11 cellular contexts compared by ENCODE assay signal in genomic region chr1:171252482-171252881, GRCh38. TPM values are rescaled to one million over a fixed set of nuclear protein-coding genes. Genes with fewer than 3 reads are reported as not detected.
DNase-seq lines count a peak whose midpoint lies in the region; ATAC-seq and TF ChIP-seq lines count a peak whose summit lies in the region.
"Had no signal": no experiment of that assay in that cellular context is flagged by ENCODE, and none has a peak within 500 bp of the region (broad histone marks: within the 10 kb centered on the region; RNA-seq: fewer than 3 reads in every experiment).

No MANE protein-coding gene starts in this region.

- H3K36me3 ChIP-seq in psoas muscle (ENCODE audit: insufficient read depth in 1 of 2, low read depth in 1 of 2): no peaks in the 10 kb centered on the region
- H3K36me3 ChIP-seq: left ventricle myocardium inferior had no signal

- H3K4me3 ChIP-seq in lower leg skin (ENCODE audit: low read depth, poor library complexity, severe bottlenecking): no peak overlapping the region
- H3K4me3 ChIP-seq in psoas muscle: no peak overlapping the region

- H3K4me1 ChIP-seq in psoas muscle: no peaks in the 10 kb centered on the region

- H3K27ac Mint-ChIP-seq in activated naive CD4-positive, alpha-beta T cell treated with anti-CD3 and anti-CD28 coated beads, Interleukin-2, amount 50 U/mL, for 24 hours: no peak overlapping the region
- H3K27ac Mint-ChIP-seq in type B pancreatic cell: no peak overlapping the region
- H3K27ac Mint-ChIP-seq: CD4-positive, CD25-positive, alpha-beta regulatory T cell had no signal

- peaks cover 4% of the 10 kb centered on the region for H3K4me1 Mint-ChIP-seq in activated naive CD4-positive, alpha-beta T cell treated with anti-CD3 and anti-CD28 coated beads, Interleukin-2, amount 50 U/mL, for 24 hours
- H3K4me1 Mint-ChIP-seq in type B pancreatic cell (ENCODE audit: unreplicated experiment): peaks cover 27% of the 10 kb centered on the region

- H3K36me3 Mint-ChIP-seq in activated naive CD4-positive, alpha-beta T cell treated with anti-CD3 and anti-CD28 coated beads, Interleukin-2, amount 50 U/mL, for 24 hours: no peaks in the 10 kb centered on the region
- no peaks in the 10 kb centered on the region for H3K36me3 Mint-ChIP-seq in type B pancreatic cell
- H3K36me3 Mint-ChIP-seq: CD4-positive, CD25-positive, alpha-beta regulatory T cell had no signal

- peak overlapping the region; percentile 80 for H3K4me3 Mint-ChIP-seq in activated naive CD4-positive, alpha-beta T cell treated with anti-CD3 and anti-CD28 coated beads, Interleukin-2, amount 50 U/mL, for 24 hours
- H3K4me3 Mint-ChIP-seq in type B pancreatic cell: peak overlapping the region; percentile 71

- ATAC-seq in HG02852 (IDR thresholded peaks at IDR 0.05; ENCODE audit: unreplicated experiment) (peak; percentile 92), psoas muscle (no peak)

- DNase-seq in activated naive CD4-positive, alpha-beta T cell treated with Interleukin-2 at 50 U/mL for 16 hours: no peak
- peak; percentile 70 for DNase-seq in NCI-H69 (lab: John Stamatoyannopoulos, UW)
- no peak for DNase-seq in type B pancreatic cell (ENCODE audit: extremely low spot score, unreplicated experiment)
- no peak for DNase-seq in lower leg skin (ENCODE audit: low spot score in 2 of 2)
- no peak for DNase-seq in psoas muscle
- no peak for DNase-seq in ureter (ENCODE audit: low spot score)
- DNase-seq: left ventricle myocardium inferior had no signal

- TF ChIP-seq CTCF in type B pancreatic cell (conservative IDR thresholded peaks at IDR 0.05) (no peak), lower leg skin (IDR thresholded peaks at IDR 0.05) (no peak), psoas muscle (IDR thresholded peaks at IDR 0.05) (no peak)

- no peak for TF ChIP-seq POLR2A in lower leg skin (IDR thresholded peaks at IDR 0.05)

- H3K9me3 Mint-ChIP-seq in activated naive CD4-positive, alpha-beta T cell treated with anti-CD3 and anti-CD28 coated beads, Interleukin-2, amount 50 U/mL, for 24 hours: no peaks in the 10 kb centered on the region
- H3K9me3 Mint-ChIP-seq in type B pancreatic cell: no peaks in the 10 kb centered on the region

- peaks cover 0 to 30% (median 2%) of the 10 kb centered on the region in 3 donors for H3K27me3 ChIP-seq in psoas muscle (ENCODE audit: insufficient read depth in 3 of 3, low read length in 2 of 3)

- intact Hi-C loops in lower leg skin (cut with DNase I; ENCODE audit: low total_unique reads): no loop called here
- intact Hi-C loops in psoas muscle (cut with DNase I): no loop called here

- H3K27me3 Mint-ChIP-seq in activated naive CD4-positive, alpha-beta T cell treated with anti-CD3 and anti-CD28 coated beads, Interleukin-2, amount 50 U/mL, for 24 hours: peaks cover 41% of the 10 kb centered on the region
- peaks cover 61% of the 10 kb centered on the region for H3K27me3 Mint-ChIP-seq in type B pancreatic cell

- WGBS in lower leg skin, 2 donors: 52 to 57% methylated on average over 5 of the region's 5 CpGs
- WGBS in psoas muscle, 3 donors: 48 to 58% (median 54%) methylated on average over 5 of the region's 5 CpGs

- no peaks in the 10 kb centered on the region for H3K9me3 ChIP-seq in psoas muscle
- H3K9me3 ChIP-seq: left ventricle myocardium inferior had no signal

- no peak overlapping the region for H3K27ac ChIP-seq in psoas muscle
- H3K27ac ChIP-seq: left ventricle myocardium inferior had no signal

RNA-seq across cellular contexts. Expression of gene FMO1, which starts 4.2 kb away (rescaled TPM):
- total RNA-seq in type B pancreatic cell (ENCODE audit: low replicate concordance): 0.74 and 1.8 TPM in 2 replicates
- total RNA-seq in lower leg skin: 1 to 10 TPM in 3 of 4 donors, under 1 TPM in 1; 0.53 to 3.4 (median 2.2) TPM
- total RNA-seq in psoas muscle: under 1 TPM in 2 of 4 donors, not detected in 2; 0.30 TPM
- polyA plus RNA-seq in psoas muscle: under 1 TPM in 2 of 3 donors, not detected in 1; 0.03 to 0.19 TPM
- total RNA-seq in ureter: 0.18 TPM
- total RNA-seq: astrocyte; CD4-positive, CD25-positive, alpha-beta regulatory T cell had no signal
- polyA plus RNA-seq: CD4-positive, CD25-positive, alpha-beta regulatory T cell had no signal
